Comparison of ENCODE assay signal across 13 cellular contexts in the genomic region with DNA sequence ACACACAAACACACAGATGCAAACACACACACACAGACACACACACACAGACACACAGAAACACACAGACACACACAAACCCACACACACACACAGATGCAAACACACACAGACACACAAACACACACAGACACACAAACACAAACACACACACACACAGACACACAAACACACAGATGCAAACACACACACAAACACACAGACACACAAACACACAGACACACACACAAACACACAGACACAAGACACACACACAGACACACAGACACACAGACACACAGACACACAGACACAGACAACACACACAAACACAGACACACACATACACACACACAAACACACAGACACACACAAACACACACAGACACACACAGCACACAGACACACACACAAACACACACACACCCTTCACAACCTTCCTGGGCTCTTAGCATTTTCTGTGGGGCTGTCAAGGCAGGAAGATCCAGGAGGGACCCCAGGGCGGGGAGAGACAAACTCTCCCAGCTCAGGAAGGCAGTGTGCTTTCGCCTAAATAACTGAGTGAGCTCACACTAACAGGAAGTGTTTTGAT. TPM values are rescaled to one million over a fixed set of nuclear protein-coding genes. Genes with fewer than 3 reads are reported as not detected.
DNase-seq lines count a peak whose midpoint lies in the region; ATAC-seq and TF ChIP-seq lines count a peak whose summit lies in the region.
"Had no signal": no experiment of that assay in that cellular context is flagged by ENCODE, and none has a peak within 500 bp of the region (broad histone marks: within the 10 kb centered on the region; RNA-seq: fewer than 3 reads in every experiment).

No MANE protein-coding gene starts in this region.

- DNase-seq in left ventricle myocardium inferior: no peak
- DNase-seq in left ventricle myocardium superior: no peak
- no peak for DNase-seq in activated naive CD8-positive, alpha-beta T cell treated with anti-CD3 and anti-CD28 coated beads, Interleukin-2, amount 50 U/mL, for 24 hours
- no peak for DNase-seq in right lobe of liver
- DNase-seq in activated effector memory CD4-positive, alpha-beta T cell treated with anti-CD3 and anti-CD28 coated beads, Interleukin-2, amount 50 U/mL, for 16 hours: no peak
- DNase-seq in BE2C: no peak
- DNase-seq in NCI-H1417 treated with DMSO at 0.1 percent for 48 hours (lab: John Stamatoyannopoulos, UW): no peak
- DNase-seq in stimulated activated CD4-positive, alpha-beta T cell treated with anti-CD3 and anti-CD28 coated beads, Interleukin-12 subunit alpha, Interleukin-12 subunit beta, amount 100 ng/mL, for 4 hours: no peak
- DNase-seq: COR-L47; MG63; OCI-M1; stimulated activated CD4-positive, alpha-beta T cell treated with anti-CD3 and anti-CD28 coated beads, Interleukin-1b, Interleukin-23, amount 100 ng/mL, for 48 hours had no signal

- no peak overlapping the region for H3K27ac Mint-ChIP-seq in activated naive CD8-positive, alpha-beta T cell treated with anti-CD3 and anti-CD28 coated beads, Interleukin-2, amount 50 U/mL, for 24 hours

- peaks cover 33% of the 10 kb centered on the region for H3K4me1 Mint-ChIP-seq in activated naive CD8-positive, alpha-beta T cell treated with anti-CD3 and anti-CD28 coated beads, Interleukin-2, amount 50 U/mL, for 24 hours

- no peak for TF ChIP-seq POLR2A in right lobe of liver (IDR thresholded peaks at IDR 0.05)

- H3K4me3 Mint-ChIP-seq in activated naive CD8-positive, alpha-beta T cell treated with anti-CD3 and anti-CD28 coated beads, Interleukin-2, amount 50 U/mL, for 24 hours: no peak overlapping the region

- H3K27ac ChIP-seq in left ventricle myocardium inferior (replicated peaks) (peak overlapping the region; percentile 9), right lobe of liver (no peak overlapping the region)

- H3K9me3 ChIP-seq in left ventricle myocardium inferior (replicated peaks): peaks cover 7% of the 10 kb centered on the region
- no peaks in the 10 kb centered on the region for H3K9me3 ChIP-seq in right lobe of liver
- no peaks in the 10 kb centered on the region for H3K9me3 ChIP-seq in BE2C
- H3K9me3 ChIP-seq: MG63 had no signal

- no peak for ATAC-seq in left ventricle myocardium superior
- peak; percentile 16 for ATAC-seq in activated naive CD8-positive, alpha-beta T cell treated with anti-CD3 and anti-CD28 coated beads, Interleukin-2, amount 50 U/mL, for 24 hours
- ATAC-seq in right lobe of liver: peak; percentile 4 to 56 (median 22)

- H3K4me1 ChIP-seq in left ventricle myocardium inferior (peaks cover 18% of the 10 kb centered on the region), right lobe of liver (no peaks in the 10 kb centered on the region), BE2C (no peaks in the 10 kb centered on the region)

- H3K4me3 ChIP-seq in left ventricle myocardium inferior (no peak overlapping the region), right lobe of liver (no peak overlapping the region), BE2C (ENCODE audit: low read depth, low read length) (no peak overlapping the region)
- H3K4me3 ChIP-seq: lung, MG63 had no signal

- TF ChIP-seq CTCF in left ventricle myocardium inferior (IDR thresholded peaks at IDR 0.05; ENCODE audit: borderline replicate concordance): no peak
- no peak for TF ChIP-seq CTCF in right lobe of liver (IDR thresholded peaks at IDR 0.05)
- TF ChIP-seq CTCF in BE2C (IDR thresholded peaks at IDR 0.05; ENCODE audit: low read depth, low read length): no peak

- no peaks in the 10 kb centered on the region for H3K36me3 ChIP-seq in left ventricle myocardium inferior
- no peaks in the 10 kb centered on the region for H3K36me3 ChIP-seq in right lobe of liver
- H3K36me3 ChIP-seq in BE2C: no peaks in the 10 kb centered on the region
- H3K36me3 ChIP-seq: MG63 had no signal

- H3K27me3 ChIP-seq in left ventricle myocardium inferior (ENCODE audit: low read depth): peaks cover 11% of the 10 kb centered on the region
- H3K27me3 ChIP-seq in right lobe of liver: no peaks in the 10 kb centered on the region
- H3K27me3 ChIP-seq in BE2C: no peaks in the 10 kb centered on the region
- H3K27me3 ChIP-seq: MG63 had no signal

- no peaks in the 10 kb centered on the region for H3K36me3 Mint-ChIP-seq in activated naive CD8-positive, alpha-beta T cell treated with anti-CD3 and anti-CD28 coated beads, Interleukin-2, amount 50 U/mL, for 24 hours (ENCODE audit: low read depth)

- H3K27me3 Mint-ChIP-seq in activated naive CD8-positive, alpha-beta T cell treated with anti-CD3 and anti-CD28 coated beads, Interleukin-2, amount 50 U/mL, for 24 hours: peaks cover 9% of the 10 kb centered on the region

- 80% methylated on average over 2 of the region's 2 CpGs for WGBS in right lobe of liver (ENCODE audit: insufficient coverage, low coverage, low lambda C conversion rate, missing lambda C conversion rate)

- no peaks in the 10 kb centered on the region for H3K9me3 Mint-ChIP-seq in activated naive CD8-positive, alpha-beta T cell treated with anti-CD3 and anti-CD28 coated beads, Interleukin-2, amount 50 U/mL, for 24 hours

- intact Hi-C loops in left ventricle myocardium inferior (cut with micrococcal nuclease) (no loop called here), left ventricle myocardium superior (cut with micrococcal nuclease) (no loop called here), right lobe of liver (cut with DNase I) (no loop called here)

RNA-seq across cellular contexts. Expression of a gene that starts 24.2 kb away (rescaled TPM):
- 28.5 TPM for total RNA-seq in left ventricle myocardium inferior
- total RNA-seq in left ventricle myocardium superior: 30.4 TPM
- total RNA-seq in right lobe of liver: 10 to 100 TPM; 47.5 to 98.2 (median 71.4) TPM
- polyA plus RNA-seq in BE2C (2012; ENCODE audit: insufficient read depth, insufficient read length, low read depth): 133 TPM

RNA-seq across cellular contexts. Expression of a gene that starts 58.9 kb away (rescaled TPM):
- total RNA-seq in left ventricle myocardium inferior (218 TPM), left ventricle myocardium superior (226 TPM), right lobe of liver (10 to 100 TPM in 5 of 6 experiments, 1 to 10 TPM in 1; 8.1 to 50.5 (median 36.8) TPM)
- polyA plus RNA-seq in BE2C (2012; ENCODE audit: insufficient read depth, insufficient read length, low read depth): 1.5 TPM
